1 cellular context compared by ENCODE assay signal in genomic region chr2:227643990-227644551, GRCh38.
TF ChIP-seq lines count a peak whose summit lies in the region.

No MANE protein-coding gene starts in this region.

TF ChIP-seq in HepG2, 621 proteins besides CTCF, POLR2A, EP300 and RAD21 (continued from another document):
- TF ChIP-seq FOSL1 (CRISPR knock-in tag; IDR thresholded peaks at IDR 0.05; ENCODE audit: borderline replicate concordance) (no peak), HDAC1 (CRISPR knock-in tag; IDR thresholded peaks at IDR 0.05) (peak; percentile 44; the same call in 1 of the 2 replicates)
